Comparison of ENCODE assay signal across 12 cellular contexts in genomic region chr18:58666176-58666575, GRCh38. TPM values are rescaled to one million over a fixed set of nuclear protein-coding genes. Genes with fewer than 3 reads are reported as not detected.
"Had no signal": no experiment of that assay in that cellular context is flagged by ENCODE, and none has a peak within 500 bp of the region (broad histone marks: within the 10 kb centered on the region; RNA-seq: fewer than 3 reads in every experiment).

No MANE protein-coding gene starts in this region.

- H3K4me2 ChIP-seq: hepatocyte had no signal

- H3K27ac ChIP-seq: coronary artery, hepatocyte, thyroid gland had no signal

- H2AFZ ChIP-seq: hepatocyte had no signal

- H3K4me3 ChIP-seq: coronary artery, hepatocyte, thyroid gland had no signal

- H3K27me3 ChIP-seq: hepatocyte, thyroid gland had no signal

- DNase-seq: activated CD4-positive, alpha-beta T cell treated with anti-CD3 and anti-CD28 coated beads, Interleukin-2, amount 50 U/mL, for 4 hours; activated T-cell treated with anti-CD3 and anti-CD28 coated beads, Interleukin-2, amount 50 U/mL, for 1 hour; caudate nucleus; effector CD4-positive, alpha-beta T cell; stimulated activated CD4-positive, alpha-beta T cell treated with anti-CD3 and anti-CD28 coated beads, Interleukin-4, amount 100 ng/mL, for 1 hour; thyroid gland had no signal

- H3K36me3 ChIP-seq: thyroid gland had no signal

- H3K9me3 ChIP-seq: thyroid gland had no signal

- H3K79me2 ChIP-seq: hepatocyte had no signal

RNA-seq across cellular contexts. Expression of gene ALPK2, which starts 37.3 kb away (rescaled TPM):
- total RNA-seq: mesenteric fat pad; pulmonary artery endothelial cell; T-helper 2 cell treated with Interferon-gamma antibody and Interleukin-4, amounts not matched to agents 100 ng/mL and 5 ng/mL, for 36 hours had no signal
- polyA plus RNA-seq: neural cell had no signal
